In the genomic region with DNA sequence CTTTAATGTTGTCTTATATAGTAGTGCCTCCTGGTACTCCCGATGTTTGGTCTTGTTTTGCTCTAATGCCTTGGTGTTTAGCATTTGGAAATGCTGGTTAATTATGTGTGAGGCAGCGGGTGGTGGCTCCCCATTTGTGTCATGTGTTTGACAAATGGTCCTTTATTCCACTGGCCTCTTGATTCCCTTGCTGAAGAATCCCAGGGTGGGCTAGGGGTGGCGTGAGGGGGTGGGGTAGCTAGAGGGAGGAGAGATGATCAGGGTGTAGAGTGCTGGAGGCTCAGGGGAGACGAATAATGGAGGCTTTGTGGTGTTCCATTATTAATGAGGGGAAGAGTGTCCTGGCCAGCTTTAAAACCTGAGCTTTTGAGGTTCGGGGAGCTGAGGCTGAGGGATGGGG, we compare ENCODE assay signal across 1 cellular context.
TF ChIP-seq lines count a peak whose summit lies in the region.

No MANE protein-coding gene starts in this region.

TF ChIP-seq in neural cell, 6 proteins besides CTCF, POLR2A, EP300 and RAD21 (continued from another document):
- TF ChIP-seq, protein P1, sequence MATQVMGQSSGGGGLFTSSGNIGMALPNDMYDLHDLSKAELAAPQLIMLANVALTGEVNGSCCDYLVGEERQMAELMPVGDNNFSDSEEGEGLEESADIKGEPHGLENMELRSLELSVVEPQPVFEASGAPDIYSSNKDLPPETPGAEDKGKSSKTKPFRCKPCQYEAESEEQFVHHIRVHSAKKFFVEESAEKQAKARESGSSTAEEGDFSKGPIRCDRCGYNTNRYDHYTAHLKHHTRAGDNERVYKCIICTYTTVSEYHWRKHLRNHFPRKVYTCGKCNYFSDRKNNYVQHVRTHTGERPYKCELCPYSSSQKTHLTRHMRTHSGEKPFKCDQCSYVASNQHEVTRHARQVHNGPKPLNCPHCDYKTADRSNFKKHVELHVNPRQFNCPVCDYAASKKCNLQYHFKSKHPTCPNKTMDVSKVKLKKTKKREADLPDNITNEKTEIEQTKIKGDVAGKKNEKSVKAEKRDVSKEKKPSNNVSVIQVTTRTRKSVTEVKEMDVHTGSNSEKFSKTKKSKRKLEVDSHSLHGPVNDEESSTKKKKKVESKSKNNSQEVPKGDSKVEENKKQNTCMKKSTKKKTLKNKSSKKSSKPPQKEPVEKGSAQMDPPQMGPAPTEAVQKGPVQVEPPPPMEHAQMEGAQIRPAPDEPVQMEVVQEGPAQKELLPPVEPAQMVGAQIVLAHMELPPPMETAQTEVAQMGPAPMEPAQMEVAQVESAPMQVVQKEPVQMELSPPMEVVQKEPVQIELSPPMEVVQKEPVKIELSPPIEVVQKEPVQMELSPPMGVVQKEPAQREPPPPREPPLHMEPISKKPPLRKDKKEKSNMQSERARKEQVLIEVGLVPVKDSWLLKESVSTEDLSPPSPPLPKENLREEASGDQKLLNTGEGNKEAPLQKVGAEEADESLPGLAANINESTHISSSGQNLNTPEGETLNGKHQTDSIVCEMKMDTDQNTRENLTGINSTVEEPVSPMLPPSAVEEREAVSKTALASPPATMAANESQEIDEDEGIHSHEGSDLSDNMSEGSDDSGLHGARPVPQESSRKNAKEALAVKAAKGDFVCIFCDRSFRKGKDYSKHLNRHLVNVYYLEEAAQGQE (IDR thresholded peaks at IDR 0.05; ENCODE audit: borderline replicate concordance): no peak
- no peak for TF ChIP-seq POLR2AphosphoS5 (IDR thresholded peaks at IDR 0.05)
